In the genomic region with DNA sequence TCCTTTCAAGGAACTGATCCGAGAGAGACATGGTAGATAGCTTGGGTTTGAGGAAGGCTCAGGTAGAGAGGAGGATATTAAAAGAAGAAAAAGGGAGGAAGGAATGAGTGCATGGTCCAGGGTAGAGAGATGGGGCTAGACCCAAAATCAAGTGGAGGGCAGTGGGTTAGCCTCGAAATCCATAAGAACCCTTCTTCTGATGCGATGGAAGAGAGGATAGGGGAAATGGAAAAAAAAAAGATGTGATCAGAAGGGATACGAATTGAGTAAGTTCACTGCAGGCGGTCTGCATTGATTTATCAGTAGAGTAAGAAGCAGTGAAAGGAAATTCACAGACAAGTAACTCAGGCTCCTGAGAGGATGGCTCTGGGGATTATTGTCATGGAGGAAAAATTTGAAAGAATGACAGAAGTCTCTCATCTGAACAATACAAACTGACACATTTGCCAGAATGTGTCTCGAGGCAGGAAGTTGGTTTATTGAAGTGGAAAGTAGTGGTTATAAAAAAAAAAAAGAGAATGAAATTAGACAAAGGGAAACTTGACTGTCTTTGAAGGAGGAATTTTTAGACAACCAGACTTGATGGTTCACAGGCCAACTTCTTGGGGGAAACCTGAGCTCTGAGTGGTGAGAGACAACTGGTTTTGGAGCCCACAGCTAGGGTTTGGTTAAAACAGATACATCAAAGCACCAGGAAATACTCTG, we compare ENCODE assay signal across 12 cellular contexts. TPM values are rescaled to one million over a fixed set of nuclear protein-coding genes. Genes with fewer than 3 reads are reported as not detected.
A peak's percentile ranks its signal among the peaks of the same experiment; 100 is the strongest.
DNase-seq lines count a peak whose midpoint lies in the region; ATAC-seq, FAIRE-seq and TF ChIP-seq lines count a peak whose summit lies in the region.
"Had no signal": no experiment of that assay in that cellular context is flagged by ENCODE, and none has a peak within 500 bp of the region (broad histone marks: within the 10 kb centered on the region; RNA-seq: fewer than 3 reads in every experiment).

No MANE protein-coding gene starts in this region.

- ATAC-seq in CD8-positive, alpha-beta T cell: peak; percentile 86
- ATAC-seq in GM19372 (IDR thresholded peaks at IDR 0.05; ENCODE audit: low read depth, unreplicated experiment) (peak; percentile 57), HG03469 (IDR thresholded peaks at IDR 0.05; ENCODE audit: unreplicated experiment) (peak; percentile 54), GM19455 (IDR thresholded peaks at IDR 0.05; ENCODE audit: unreplicated experiment) (no peak)
- ATAC-seq: right cardiac atrium had no signal

- POLR2A ChIA-PET in CD8-positive, alpha-beta T cell (lab: Charles Lee): interaction anchor here (1.1 to 1.8 kb wide), 2 partner anchors 10 to 29 kb away, joined by 3 to 6 read pairs; a partner anchor contains a TSS

- no peak for TF ChIP-seq CTCF in CD8-positive, alpha-beta T cell (IDR thresholded peaks at IDR 0.05)
- TF ChIP-seq CTCF in tibial artery (IDR thresholded peaks at IDR 0.05): no peak

- no peaks in the 10 kb centered on the region for H3K36me3 Mint-ChIP-seq in CD8-positive, alpha-beta T cell

- H3K27me3 ChIP-seq in CD8-positive, alpha-beta T cell (ENCODE audit: insufficient read depth, low read length): no peaks in the 10 kb centered on the region
- H3K27me3 ChIP-seq in tibial artery (no peaks in the 10 kb centered on the region), small intestine (ENCODE audit: control insufficient read depth in 2 of 2, insufficient read depth in 2 of 2, low read length in 2 of 2) (no peaks in the 10 kb centered on the region)

- H3K9me3 Mint-ChIP-seq in CD8-positive, alpha-beta T cell: no peaks in the 10 kb centered on the region

- no peaks in the 10 kb centered on the region for H3K9me3 ChIP-seq in CD8-positive, alpha-beta T cell (ENCODE audit: low read length)
- H3K9me3 ChIP-seq in tibial artery (no peaks in the 10 kb centered on the region), small intestine (ENCODE audit: control insufficient read depth, low read depth) (no peaks in the 10 kb centered on the region)

- no peak overlapping the region for H3K4me3 ChIP-seq in CD8-positive, alpha-beta T cell (ENCODE audit: low read depth, low read length)
- no peak overlapping the region for H3K4me3 ChIP-seq in tibial artery
- no peak overlapping the region for H3K4me3 ChIP-seq in small intestine (ENCODE audit: low read depth in 1 of 2, low read length in 2 of 2)

- H3K27ac ChIP-seq in CD8-positive, alpha-beta T cell (ENCODE audit: low read depth, low read length): no peak overlapping the region
- H3K27ac ChIP-seq in tibial artery (no peak overlapping the region), small intestine (ENCODE audit: low read depth in 1 of 2, low read length in 1 of 2) (no peak overlapping the region)
- H3K27ac ChIP-seq: WERI-Rb-1 had no signal

- H3K4me1 ChIP-seq in CD8-positive, alpha-beta T cell (ENCODE audit: insufficient read depth, low read length): peaks cover 21% of the 10 kb centered on the region
- H3K4me1 ChIP-seq in tibial artery (peaks cover 0 to 35% (median 25%) of the 10 kb centered on the region in 4 donors), small intestine (ENCODE audit: control insufficient read depth in 2 of 2, insufficient read depth in 1 of 2, low read depth in 1 of 2, low read length in 1 of 2) (peaks cover 0 to 3% of the 10 kb centered on the region in 2 donors)

- CTCF ChIA-PET in CD8-positive, alpha-beta T cell (lab: Charles Lee): interaction anchor here (0.7 to 1.1 kb wide), 2 partner anchors 42 to 253 kb away, joined by 3 read pairs; no protein-coding TSS in a partner anchor

- WGBS in small intestine, 3 donors: 73 to 88% (median 74%) methylated on average over 6 of the region's 6 CpGs

- intact Hi-C loops in CD8-positive, alpha-beta T cell (cut with DNase I, micrococcal nuclease): loop anchor here in 1 of 2 experiments (1.0 kb wide), 1 partner anchor 11 kb away; no protein-coding TSS in a partner anchor
- intact Hi-C loops in tibial artery (cut with DNase I; ENCODE audit: low total_unique reads): no loop called here

- FAIRE-seq in small intestine (lab: Jason Lieb, UNC): no peak

- H3K36me3 ChIP-seq in CD8-positive, alpha-beta T cell (ENCODE audit: insufficient read depth, low read length): no peaks in the 10 kb centered on the region
- H3K36me3 ChIP-seq in tibial artery (peaks cover 0 to 8% (median 0%) of the 10 kb centered on the region in 3 donors), small intestine (ENCODE audit: control insufficient read depth in 2 of 2, insufficient read depth in 2 of 2, low read length in 2 of 2) (no peaks in the 10 kb centered on the region)
- H3K36me3 ChIP-seq: WERI-Rb-1 had no signal

- peak overlapping the region; percentile 15 for H3K4me3 Mint-ChIP-seq in CD8-positive, alpha-beta T cell

- peaks cover 26% of the 10 kb centered on the region for H3K4me1 Mint-ChIP-seq in CD8-positive, alpha-beta T cell (ENCODE audit: low read depth)

- H3K27ac Mint-ChIP-seq in CD8-positive, alpha-beta T cell: peak overlapping the region; percentile 8

- DNase-seq in CD8-positive, alpha-beta T cell: peak in 2 of 7 experiments; percentile 11 to 47
- DNase-seq in central memory CD4-positive, alpha-beta T cell: peak; percentile 28
- DNase-seq in tibial artery (no peak), small intestine (no peak), medulla oblongata (ENCODE audit: extremely low spot score) (no peak)
- DNase-seq: DMS53, erythroblast, right cardiac atrium, WERI-Rb-1 had no signal

- no peaks in the 10 kb centered on the region for H3K27me3 Mint-ChIP-seq in CD8-positive, alpha-beta T cell (ENCODE audit: low read depth)

RNA-seq across cellular contexts. Expression of a gene that starts 10.2 kb away (rescaled TPM):
- total RNA-seq in CD8-positive, alpha-beta T cell: 1 to 10 TPM; 1.1 to 1.9 TPM
- polyA plus RNA-seq in small intestine: 10 to 100 TPM in 1 of 3 donors, 1 to 10 TPM in 2; 4.9 to 16.1 (median 9.2) TPM
